Comparison of ENCODE assay signal across 22 cellular contexts in genomic region chr2:171143670-171144062, GRCh38.
"Had no signal": no experiment of that assay in that cellular context is flagged by ENCODE, and none has a peak within 500 bp of the region (broad histone marks: within the 10 kb centered on the region; RNA-seq: fewer than 3 reads in every experiment).

No MANE protein-coding gene starts in this region.

- H3K36me3 ChIP-seq: cardiac muscle cell, heart right ventricle, neural progenitor cell, prostate gland, spleen, upper lobe of left lung had no signal

- H3K27ac Mint-ChIP-seq: activated naive CD4-positive, alpha-beta T cell treated with anti-CD3 and anti-CD28 coated beads, Interleukin-2, amount 10 ng/mL, durations not matched to agents 7 days and 5 days; neural progenitor cell had no signal

- DNase-seq: activated CD4-positive, alpha-beta T cell treated with anti-CD3 and anti-CD28 coated beads for 1 hour; activated CD8-positive, alpha-beta memory T cell treated with anti-CD3 and anti-CD28 coated beads for 24 hours; activated CD8-positive, alpha-beta memory T cell treated with anti-CD3 and anti-CD28 coated beads, Interleukin-2, amount 50 U/mL, for 48 hours; activated effector memory CD4-positive, alpha-beta T cell treated with anti-CD3 and anti-CD28 coated beads, Interleukin-2, amount 50 U/mL, for 16 hours; activated naive CD4-positive, alpha-beta T cell treated with anti-CD3 and anti-CD28 coated beads, Interleukin-2, amount 10 ng/mL, durations not matched to agents 7 days and 5 days; activated T-cell treated with anti-CD3 and anti-CD28 coated beads, Interleukin-2, amount 50 U/mL, for 48 hours; anterior cingulate cortex; body of pancreas; erythroblast; foreskin fibroblast; heart right ventricle; islet precursor cell; left cardiac atrium; mesenchymal stem cell; mucosa of descending colon; spleen; stimulated activated CD4-positive, alpha-beta T cell treated with anti-CD3 and anti-CD28 coated beads, Interleukin-4, amount 100 ng/mL, for 1 hour; stimulated activated naive CD4-positive, alpha-beta T cell treated with Interleukin-2 at 50 U/mL for 16 hours; upper lobe of left lung had no signal

- H3K4me2 ChIP-seq: neural progenitor cell had no signal

- H3K9me3 Mint-ChIP-seq: activated naive CD4-positive, alpha-beta T cell treated with anti-CD3 and anti-CD28 coated beads, Interleukin-2, amount 10 ng/mL, durations not matched to agents 7 days and 5 days had no signal

- H3K9me3 ChIP-seq: body of pancreas, heart right ventricle, mucosa of descending colon, prostate gland, spleen, upper lobe of left lung had no signal

- H3K27me3 Mint-ChIP-seq: activated naive CD4-positive, alpha-beta T cell treated with anti-CD3 and anti-CD28 coated beads, Interleukin-2, amount 10 ng/mL, durations not matched to agents 7 days and 5 days had no signal

- H3K4me3 Mint-ChIP-seq: activated naive CD4-positive, alpha-beta T cell treated with anti-CD3 and anti-CD28 coated beads, Interleukin-2, amount 10 ng/mL, durations not matched to agents 7 days and 5 days; neural progenitor cell had no signal

- ATAC-seq: body of pancreas, heart right ventricle, left cardiac atrium, mucosa of descending colon had no signal

- H3K9ac ChIP-seq: neural progenitor cell had no signal

- H3K27ac ChIP-seq: cardiac muscle cell, heart right ventricle, neural progenitor cell, prostate gland, spleen, upper lobe of left lung had no signal

- H3K27me3 ChIP-seq: body of pancreas, cardiac muscle cell, heart right ventricle, neural progenitor cell, spleen, upper lobe of left lung had no signal

- H3K4me3 ChIP-seq: body of pancreas, cardiac muscle cell, heart right ventricle, mucosa of descending colon, neural progenitor cell, prostate gland, spleen, upper lobe of left lung had no signal

- H3K4me1 Mint-ChIP-seq: neural progenitor cell had no signal

- H2AFZ ChIP-seq: neural progenitor cell had no signal
